ENCODE assay signal across 8 cellular contexts in genomic region chr17:42388381-42389134, GRCh38. TPM values are rescaled to one million over a fixed set of nuclear protein-coding genes. Genes with fewer than 3 reads are reported as not detected.
DNase-seq lines count a peak whose midpoint lies in the region; ATAC-seq, FAIRE-seq and TF ChIP-seq lines count a peak whose summit lies in the region.

Gene STAT3 (minus strand): TSS chr17:42388442. CDS start chr17:42348516, 39,926 bp downstream.

- peak; percentile 24 for TF ChIP-seq CTCF in D721Med (IDR thresholded peaks at IDR 0.05; ENCODE audit: insufficient read depth, missing control alignments)
- no peak for TF ChIP-seq CTCF in OCI-LY7 (conservative IDR thresholded peaks at IDR 0.05; ENCODE audit: low read length)
- no peak for TF ChIP-seq CTCF in endothelial cell of umbilical vein (IDR thresholded peaks at IDR 0.05; ENCODE audit: extremely low read depth in 1 of 2, insufficient read depth in 1 of 2, low read depth in 1 of 2, low read length in 2 of 2)

- peak; percentile 78 for ATAC-seq in GM21526 (IDR thresholded peaks at IDR 0.05; ENCODE audit: low FRiP score, unreplicated experiment)

- peaks cover 35% of the 10 kb centered on the region for H3K4me1 ChIP-seq in OCI-LY7 (ENCODE audit: insufficient read depth, low read length, poor library complexity, severe bottlenecking)
- peaks cover 21% of the 10 kb centered on the region for H3K4me1 ChIP-seq in endothelial cell of umbilical vein (ENCODE audit: control insufficient read depth, extremely low read depth, insufficient read depth, low read length)

- H2AFZ ChIP-seq in OCI-LY7 (ENCODE audit: low read length) (peak within 1 kb of the TSS; percentile 98), endothelial cell of umbilical vein (ENCODE audit: low read depth, low read length) (peak within 1 kb of the TSS; percentile 84)

- H3K27me3 ChIP-seq in endothelial cell of umbilical vein (ENCODE audit: control insufficient read depth in 2 of 2, insufficient read depth in 2 of 2, low read length in 2 of 2) = no peaks in the 10 kb centered on the region

- H3K9me2 ChIP-seq in OCI-LY7 (ENCODE audit: insufficient read depth, low read length) = no peaks in the 10 kb centered on the region

- H3K4me3 ChIP-seq in OCI-LY7 (ENCODE audit: low read depth, low read length, poor library complexity, severe bottlenecking) = peak within 1 kb of the TSS; percentile 77
- H3K4me3 ChIP-seq in endothelial cell of umbilical vein (replicated peaks in 1 of 3; ENCODE audit: insufficient read depth in 1 of 3, low read depth in 1 of 3, low read length in 3 of 3) = peak within 1 kb of the TSS; percentile 41 to 89 (median 55)

- TF ChIP-seq POLR2A in endothelial cell of umbilical vein (IDR thresholded peaks at IDR 0.05; ENCODE audit: low read depth, low read length) = peak; percentile 84

- no peaks in the 10 kb centered on the region; the same call in 1 of the 2 replicates for H3K79me2 ChIP-seq in OCI-LY7 (ENCODE audit: insufficient read depth, low read depth, low read length)
- peaks cover 39% of the 10 kb centered on the region for H3K79me2 ChIP-seq in endothelial cell of umbilical vein (ENCODE audit: control insufficient read depth, insufficient read depth, low read length)

- H3K36me3 ChIP-seq in OCI-LY7 (ENCODE audit: insufficient read depth, low read length) = no peaks in the 10 kb centered on the region
- no peaks in the 10 kb centered on the region for H3K36me3 ChIP-seq in endothelial cell of umbilical vein (ENCODE audit: control insufficient read depth in 2 of 2, extremely low read depth in 1 of 2, insufficient read depth in 2 of 2, low read length in 2 of 2)

- CTCF ChIA-PET in OCI-LY7 (lab: Charles Lee; ENCODE audit: unreplicated experiment) = interaction anchor here (0.6 kb wide), 1 partner anchor 84 kb away, joined by 3 read pairs; no protein-coding TSS in a partner anchor
- CTCF ChIA-PET in endothelial cell of umbilical vein (lab: Charles Lee) = interaction anchor here (0.5 to 2.0 kb wide), 24 partner anchors 9 to 139 kb away, joined by 3 to 30 read pairs (median 4); partner anchors contain the start of gene CAVIN1

- dilution Hi-C loops in endothelial cell of umbilical vein (cut with MboI; ENCODE audit: extremely low pct_ligation_motif_present, low sequenced_read_pairs) = no loop called here

- H3K4me2 ChIP-seq in OCI-LY7 (ENCODE audit: low read length) (peak within 1 kb of the TSS; percentile 93), endothelial cell of umbilical vein (ENCODE audit: insufficient read depth, low read length) (peak within 1 kb of the TSS; percentile 98)

- intact Hi-C loops in OCI-LY7 (cut with micrococcal nuclease; ENCODE audit: unreplicated experiment) (loop anchor here (10.0 kb wide), 1 partner anchor 274 kb away; the partner anchor contains the start of gene DHX58), endothelial cell of umbilical vein (cut with micrococcal nuclease) (loop anchor here (1.0 to 5.0 kb wide), 5 partner anchors 19 to 129 kb away; partner anchors contain the start of gene CAVIN1)

- H3K9me1 ChIP-seq in endothelial cell of umbilical vein (replicated peaks; ENCODE audit: control insufficient read depth, extremely low read depth, insufficient read depth, low read length) = no peaks in the 10 kb centered on the region

- POLR2A ChIA-PET in OCI-LY7 (lab: Charles Lee) = interaction anchor here (0.5 to 1.5 kb wide), 12 partner anchors 8 to 273 kb away, joined by 3 to 7 read pairs (median 3); partner anchors contain the start of gene KAT2A
- POLR2A ChIA-PET in endothelial cell of umbilical vein (lab: Charles Lee) = interaction anchor here (0.9 to 1.6 kb wide), 9 partner anchors 8 to 131 kb away, joined by 3 to 14 read pairs (median 5); partner anchors contain the start of gene CAVIN1

- H3K9me3 ChIP-seq in OCI-LY7 (ENCODE audit: low read length) = no peaks in the 10 kb centered on the region
- no peaks in the 10 kb centered on the region for H3K9me3 ChIP-seq in endothelial cell of umbilical vein (replicated peaks; ENCODE audit: control insufficient read depth, insufficient read depth, low read length)

- no peaks in the 10 kb centered on the region for H4K20me1 ChIP-seq in OCI-LY7 (ENCODE audit: insufficient read depth, low read length)
- H4K20me1 ChIP-seq in endothelial cell of umbilical vein (replicated peaks; ENCODE audit: control insufficient read depth, extremely low read depth, insufficient read depth, low read length) = peaks cover 5% of the 10 kb centered on the region

- FAIRE-seq in D721Med (lab: Jason Lieb, UNC) = no peak
- peak; percentile 98 for FAIRE-seq in endothelial cell of umbilical vein (lab: Jason Lieb, UNC)

- H3K9ac ChIP-seq in endothelial cell of umbilical vein (replicated peaks; ENCODE audit: extremely low read depth, insufficient read depth, low read length) = peak within 1 kb of the TSS; percentile 85

- BruUV-seq in OCI-LY7 (replicated peaks; lab: Mats Ljungman, UMichigan) (no TSS peak), endothelial cell of umbilical vein (replicated peaks; lab: Mats Ljungman, UMichigan) (no TSS peak)

- DNase-seq in D721Med (ENCODE audit: insufficient read length, low spot score) (peak; percentile 92), HuH-7.5 (ENCODE audit: low spot score) (peak; percentile 90), OCI-LY7 (ENCODE audit: low spot score) (peak; percentile 100), activated T-cell treated with anti-CD3 and anti-CD28 coated beads for 24 hours (ENCODE audit: low read depth) (peak; percentile 100), endothelial cell of umbilical vein (ENCODE audit: low read depth, low spot score) (peak; percentile 100), midbrain (lab: John Stamatoyannopoulos, UW) (peak; percentile 100)
- peak; percentile 100 for DNase-seq in stimulated activated CD8-positive, alpha-beta memory T cell treated with anti-CD3 and anti-CD28 coated beads, Interleukin-2, amount 100 ng/mL, for 1 hour (ENCODE audit: low read depth in 2 of 2)

- H3K27ac ChIP-seq in OCI-LY7 (ENCODE audit: low read depth, low read length, poor library complexity, severe bottlenecking) (peak within 1 kb of the TSS; percentile 9), endothelial cell of umbilical vein (ENCODE audit: insufficient read depth, low read depth, low read length) (peak within 1 kb of the TSS; percentile 98)

TF ChIP-seq in endothelial cell of umbilical vein, 7 proteins besides CTCF, POLR2A, EP300 and RAD21:
- TF ChIP-seq GATA2 (IDR thresholded peaks at IDR 0.05; ENCODE audit: insufficient read depth, insufficient read length, low read depth, low read length) (no peak), MAX (IDR thresholded peaks at IDR 0.05; ENCODE audit: insufficient read depth, insufficient read length) (peak; percentile 94), POLR2AphosphoS5 (IDR thresholded peaks at IDR 0.05; ENCODE audit: insufficient read depth, low read depth, low read length) (peak; percentile 68), JUN (IDR thresholded peaks at IDR 0.05; ENCODE audit: borderline replicate concordance, insufficient read depth, insufficient read length, low read depth) (peak; percentile 23), FOS (IDR thresholded peaks at IDR 0.05; ENCODE audit: borderline replicate concordance, insufficient read depth, low read length) (no peak), MYC (IDR thresholded peaks at IDR 0.05; ENCODE audit: low read depth, low read length) (peak; percentile 73), EZH2 (IDR thresholded peaks at IDR 0.05; ENCODE audit: borderline replicate concordance, low read depth, low read length, severe bottlenecking) (no peak)

RNA-seq across cellular contexts. Expression of gene STAT3, which starts in this region (rescaled TPM):
- total RNA-seq in OCI-LY7 (2014; rRNA removed; shearing (Covaris generic)) = 11.4 and 14.8 TPM in 2 replicates
- total RNA-seq in OCI-LY7 (2022) (28.7 and 37.2 TPM in 2 replicates), endothelial cell of umbilical vein (108 and 124 TPM in 2 replicates)
- 48.2 and 59.1 TPM in 2 replicates for polyA plus RNA-seq in endothelial cell of umbilical vein
- 53.0 and 53.1 TPM in 2 replicates for polyA plus RNA-seq in endothelial cell of umbilical vein (2011; cell fraction: cytosol; rRNA removed)
- 102 and 117 TPM in 2 replicates for polyA plus RNA-seq in endothelial cell of umbilical vein (2011; cell fraction: nucleus; rRNA removed)
- 74.6 and 78.3 TPM in 2 replicates for polyA plus RNA-seq in endothelial cell of umbilical vein (2012)
- polyA minus RNA-seq in endothelial cell of umbilical vein = 130 and 144 TPM in 2 replicates
- polyA minus RNA-seq in endothelial cell of umbilical vein (2011; cell fraction: cytosol; rRNA and poly(A)+ RNA removed) = 55.0 TPM
- polyA minus RNA-seq in endothelial cell of umbilical vein (2011; cell fraction: nucleus; rRNA and poly(A)+ RNA removed) = 64.6 and 75.9 TPM in 2 replicates

Comparison
In these comparisons a context has a peak if more than half of its experiments do, and no peak if none do; other contexts are left out.
1. Peak in every context shown above with its lines: DNase-seq, ATAC-seq, H3K4me3 ChIP-seq and H3K27ac ChIP-seq.